In genomic region chr5:171495122-171495700, GRCh38 we compare ENCODE assay signal across 12 cellular contexts.
DNase-seq lines count a peak whose midpoint lies in the region; ATAC-seq and TF ChIP-seq lines count a peak whose summit lies in the region.
"Had no signal": no experiment of that assay in that cellular context is flagged by ENCODE, and none has a peak within 500 bp of the region (broad histone marks: within the 10 kb centered on the region; RNA-seq: fewer than 3 reads in every experiment).

No MANE protein-coding gene starts in this region.

- 45 to 55% (median 49%) methylated on average over 5 of the region's 5 CpGs for WGBS in heart left ventricle, 4 donors

- no peak overlapping the region for H3K4me3 Mint-ChIP-seq in progenitor cell of endocrine pancreas (ENCODE audit: low read depth)
- H3K4me3 Mint-ChIP-seq: B cell had no signal

- H3K36me3 Mint-ChIP-seq in progenitor cell of endocrine pancreas (ENCODE audit: insufficient read depth), result no peaks in the 10 kb centered on the region

- H3K27me3 ChIP-seq in BLaER1 (no peaks in the 10 kb centered on the region), RWPE2 (ENCODE audit: insufficient read depth, poor library complexity, severe bottlenecking) (no peaks in the 10 kb centered on the region), heart left ventricle (no peaks in the 10 kb centered on the region)

- DNase-seq in RWPE2 (ENCODE audit: low spot score) (no peak), heart left ventricle (no peak), progenitor cell of endocrine pancreas (ENCODE audit: low spot score, unreplicated experiment) (no peak), NCI-H1417 treated with DMSO at 0.1 percent for 48 hours (lab: John Stamatoyannopoulos, UW) (no peak), GM13976 (ENCODE audit: low spot score) (no peak)
- DNase-seq in central memory CD4-positive, alpha-beta T cell, result no peak
- DNase-seq: effector CD4-positive, alpha-beta T cell; NCI-H2029; stimulated activated CD4-positive, alpha-beta T cell treated with anti-CD3 and anti-CD28 coated beads, Interleukin-2, amount 100 ng/mL, for 24 hours had no signal

- H3K36me3 ChIP-seq in BLaER1, result no peaks in the 10 kb centered on the region
- H3K36me3 ChIP-seq in RWPE2 (ENCODE audit: low read depth), result no peaks in the 10 kb centered on the region
- no peaks in the 10 kb centered on the region for H3K36me3 ChIP-seq in heart left ventricle

- no peaks in the 10 kb centered on the region for H3K9me3 Mint-ChIP-seq in progenitor cell of endocrine pancreas (ENCODE audit: low read depth)

- H3K27me3 Mint-ChIP-seq in progenitor cell of endocrine pancreas, result peaks cover 9% of the 10 kb centered on the region

- peaks cover 10% of the 10 kb centered on the region for H3K4me1 Mint-ChIP-seq in progenitor cell of endocrine pancreas (ENCODE audit: low read depth)
- H3K4me1 Mint-ChIP-seq: B cell had no signal

- TF ChIP-seq CTCF in RWPE2 (IDR thresholded peaks at IDR 0.05; ENCODE audit: poor library complexity, severe bottlenecking), result no peak
- TF ChIP-seq CTCF in heart left ventricle (IDR thresholded peaks at IDR 0.05), result no peak
- no peak for TF ChIP-seq CTCF in progenitor cell of endocrine pancreas (IDR thresholded peaks at IDR 0.05; ENCODE audit: unreplicated experiment)
- TF ChIP-seq CTCF in GM13976 (IDR thresholded peaks at IDR 0.05; ENCODE audit: borderline replicate concordance, control extremely low read depth, extremely low read depth, insufficient read depth, missing control alignments), result no peak

- no peak overlapping the region for H3K4me3 ChIP-seq in BLaER1
- no peak overlapping the region for H3K4me3 ChIP-seq in RWPE2 (ENCODE audit: severe bottlenecking)
- peak overlapping the region in 3 of 12 donors; percentile 3 to 15 (median 4) for H3K4me3 ChIP-seq in heart left ventricle

- H3K4me1 ChIP-seq in BLaER1 (peaks cover 12% of the 10 kb centered on the region), RWPE2 (ENCODE audit: insufficient read depth, poor library complexity, severe bottlenecking) (peaks cover 14% of the 10 kb centered on the region), heart left ventricle (peaks cover 2 to 43% (median 24%) of the 10 kb centered on the region in 12 donors)

- H3K9me3 ChIP-seq in BLaER1, result no peaks in the 10 kb centered on the region
- no peaks in the 10 kb centered on the region for H3K9me3 ChIP-seq in RWPE2 (ENCODE audit: severe bottlenecking)
- no peaks in the 10 kb centered on the region for H3K9me3 ChIP-seq in heart left ventricle

- H3K27ac ChIP-seq in BLaER1, result 0 out of 2 replicates have a peak overlapping the region, but pooled peaks have one; percentile 1
- H3K27ac ChIP-seq in RWPE2 (ENCODE audit: poor library complexity, severe bottlenecking), result peak overlapping the region; percentile 43
- peak overlapping the region; percentile 61 to 90 (median 80) for H3K27ac ChIP-seq in heart left ventricle

- no peak for TF ChIP-seq POLR2A in heart left ventricle (IDR thresholded peaks at IDR 0.05)

- intact Hi-C loops in heart left ventricle (cut with DNase I), result loop anchor here in 1 of 10 donors (10.0 kb wide), 1 partner anchor 80 kb away; no protein-coding TSS in a partner anchor

- H4K20me1 ChIP-seq in BLaER1, result no peaks in the 10 kb centered on the region

- peak overlapping the region; percentile 95 for H3K27ac Mint-ChIP-seq in progenitor cell of endocrine pancreas
- H3K27ac Mint-ChIP-seq: B cell had no signal

- ATAC-seq in RWPE2 (ENCODE audit: low read depth) (peak; percentile 15; the same call in 2 of the 3 replicates), heart left ventricle (peak; percentile 7 to 57 (median 34)), HG03097 (IDR thresholded peaks at IDR 0.05; ENCODE audit: low FRiP score, unreplicated experiment) (no peak)

- in situ Hi-C loops in GM13976 (cut with MboI; ENCODE audit: low sequenced_read_pairs, unreplicated experiment), result no loop called here

- no peak overlapping the region for H3K9ac ChIP-seq in BLaER1

- peak overlapping the region; percentile 59 for H3K4me2 ChIP-seq in BLaER1

Comparison
In these comparisons a context has a peak if more than half of its experiments do, and no peak if none do; other contexts are left out.
1. H3K27ac ChIP-seq: peak in every context shown above with its lines; median percentile 80 in heart left ventricle; 43 in RWPE2; 1 in BLaER1.